ENCODE assay signal across 1 cellular context in the genomic region with DNA sequence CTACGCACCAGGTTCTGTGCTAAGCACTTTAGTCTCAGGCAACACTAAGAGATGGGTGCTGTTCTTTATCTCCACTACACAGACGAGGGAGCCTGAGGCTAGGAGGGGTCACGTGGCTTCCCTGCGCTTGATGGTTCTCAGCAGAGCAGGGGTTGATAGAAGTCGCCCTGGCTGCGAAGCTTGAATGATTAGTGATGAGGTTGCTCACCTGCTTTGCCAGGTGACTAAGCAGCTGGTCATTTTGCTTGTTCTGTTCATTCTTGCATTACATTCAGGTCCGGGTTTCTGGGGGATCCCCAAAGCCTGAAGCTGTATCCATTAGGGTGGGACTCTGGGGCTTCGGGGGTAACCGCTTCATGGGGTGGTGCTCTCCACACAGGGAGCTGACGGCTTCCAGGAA.
TF ChIP-seq lines count a peak whose summit lies in the region.

No MANE protein-coding gene starts in this region.

TF ChIP-seq in K562, 482 proteins besides CTCF, POLR2A, EP300 and RAD21 (continued from another document):
- TF ChIP-seq, protein P1, sequence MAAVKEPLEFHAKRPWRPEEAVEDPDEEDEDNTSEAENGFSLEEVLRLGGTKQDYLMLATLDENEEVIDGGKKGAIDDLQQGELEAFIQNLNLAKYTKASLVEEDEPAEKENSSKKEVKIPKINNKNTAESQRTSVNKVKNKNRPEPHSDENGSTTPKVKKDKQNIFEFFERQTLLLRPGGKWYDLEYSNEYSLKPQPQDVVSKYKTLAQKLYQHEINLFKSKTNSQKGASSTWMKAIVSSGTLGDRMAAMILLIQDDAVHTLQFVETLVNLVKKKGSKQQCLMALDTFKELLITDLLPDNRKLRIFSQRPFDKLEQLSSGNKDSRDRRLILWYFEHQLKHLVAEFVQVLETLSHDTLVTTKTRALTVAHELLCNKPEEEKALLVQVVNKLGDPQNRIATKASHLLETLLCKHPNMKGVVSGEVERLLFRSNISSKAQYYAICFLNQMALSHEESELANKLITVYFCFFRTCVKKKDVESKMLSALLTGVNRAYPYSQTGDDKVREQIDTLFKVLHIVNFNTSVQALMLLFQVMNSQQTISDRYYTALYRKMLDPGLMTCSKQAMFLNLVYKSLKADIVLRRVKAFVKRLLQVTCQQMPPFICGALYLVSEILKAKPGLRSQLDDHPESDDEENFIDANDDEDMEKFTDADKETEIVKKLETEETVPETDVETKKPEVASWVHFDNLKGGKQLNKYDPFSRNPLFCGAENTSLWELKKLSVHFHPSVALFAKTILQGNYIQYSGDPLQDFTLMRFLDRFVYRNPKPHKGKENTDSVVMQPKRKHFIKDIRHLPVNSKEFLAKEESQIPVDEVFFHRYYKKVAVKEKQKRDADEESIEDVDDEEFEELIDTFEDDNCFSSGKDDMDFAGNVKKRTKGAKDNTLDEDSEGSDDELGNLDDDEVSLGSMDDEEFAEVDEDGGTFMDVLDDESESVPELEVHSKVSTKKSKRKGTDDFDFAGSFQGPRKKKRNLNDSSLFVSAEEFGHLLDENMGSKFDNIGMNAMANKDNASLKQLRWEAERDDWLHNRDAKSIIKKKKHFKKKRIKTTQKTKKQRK (IDR thresholded peaks at IDR 0.05; ENCODE audit: borderline replicate concordance, low read depth, low read length): no peak
- TF ChIP-seq PTTG1 (tag; IDR thresholded peaks at IDR 0.05; ENCODE audit: low read depth) (no peak), RBM22 (IDR thresholded peaks at IDR 0.05; ENCODE audit: low read depth, low read length, poor library complexity, severe bottlenecking) (no peak), POU5F1 (IDR thresholded peaks at IDR 0.05; ENCODE audit: borderline replicate concordance, low read depth, low read length, partially characterized antibody) (no peak), POLR2AphosphoS5 (IDR thresholded peaks at IDR 0.05; ENCODE audit: control insufficient read depth, insufficient read depth, low read depth, low read length) (no peak), GTF2A2 (tag; IDR thresholded peaks at IDR 0.05) (no peak), FOSL1 (tag; conservative IDR thresholded peaks at IDR 0.05) (no peak)
- TF ChIP-seq, protein P2, sequence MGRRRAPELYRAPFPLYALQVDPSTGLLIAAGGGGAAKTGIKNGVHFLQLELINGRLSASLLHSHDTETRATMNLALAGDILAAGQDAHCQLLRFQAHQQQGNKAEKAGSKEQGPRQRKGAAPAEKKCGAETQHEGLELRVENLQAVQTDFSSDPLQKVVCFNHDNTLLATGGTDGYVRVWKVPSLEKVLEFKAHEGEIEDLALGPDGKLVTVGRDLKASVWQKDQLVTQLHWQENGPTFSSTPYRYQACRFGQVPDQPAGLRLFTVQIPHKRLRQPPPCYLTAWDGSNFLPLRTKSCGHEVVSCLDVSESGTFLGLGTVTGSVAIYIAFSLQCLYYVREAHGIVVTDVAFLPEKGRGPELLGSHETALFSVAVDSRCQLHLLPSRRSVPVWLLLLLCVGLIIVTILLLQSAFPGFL (CRISPR knock-in tag; IDR thresholded peaks at IDR 0.05): no peak
- TF ChIP-seq, protein P3, sequence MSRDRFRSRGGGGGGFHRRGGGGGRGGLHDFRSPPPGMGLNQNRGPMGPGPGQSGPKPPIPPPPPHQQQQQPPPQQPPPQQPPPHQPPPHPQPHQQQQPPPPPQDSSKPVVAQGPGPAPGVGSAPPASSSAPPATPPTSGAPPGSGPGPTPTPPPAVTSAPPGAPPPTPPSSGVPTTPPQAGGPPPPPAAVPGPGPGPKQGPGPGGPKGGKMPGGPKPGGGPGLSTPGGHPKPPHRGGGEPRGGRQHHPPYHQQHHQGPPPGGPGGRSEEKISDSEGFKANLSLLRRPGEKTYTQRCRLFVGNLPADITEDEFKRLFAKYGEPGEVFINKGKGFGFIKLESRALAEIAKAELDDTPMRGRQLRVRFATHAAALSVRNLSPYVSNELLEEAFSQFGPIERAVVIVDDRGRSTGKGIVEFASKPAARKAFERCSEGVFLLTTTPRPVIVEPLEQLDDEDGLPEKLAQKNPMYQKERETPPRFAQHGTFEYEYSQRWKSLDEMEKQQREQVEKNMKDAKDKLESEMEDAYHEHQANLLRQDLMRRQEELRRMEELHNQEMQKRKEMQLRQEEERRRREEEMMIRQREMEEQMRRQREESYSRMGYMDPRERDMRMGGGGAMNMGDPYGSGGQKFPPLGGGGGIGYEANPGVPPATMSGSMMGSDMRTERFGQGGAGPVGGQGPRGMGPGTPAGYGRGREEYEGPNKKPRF (IDR thresholded peaks at IDR 0.05; ENCODE audit: low read depth, low read length): no peak
- TF ChIP-seq, protein P4, sequence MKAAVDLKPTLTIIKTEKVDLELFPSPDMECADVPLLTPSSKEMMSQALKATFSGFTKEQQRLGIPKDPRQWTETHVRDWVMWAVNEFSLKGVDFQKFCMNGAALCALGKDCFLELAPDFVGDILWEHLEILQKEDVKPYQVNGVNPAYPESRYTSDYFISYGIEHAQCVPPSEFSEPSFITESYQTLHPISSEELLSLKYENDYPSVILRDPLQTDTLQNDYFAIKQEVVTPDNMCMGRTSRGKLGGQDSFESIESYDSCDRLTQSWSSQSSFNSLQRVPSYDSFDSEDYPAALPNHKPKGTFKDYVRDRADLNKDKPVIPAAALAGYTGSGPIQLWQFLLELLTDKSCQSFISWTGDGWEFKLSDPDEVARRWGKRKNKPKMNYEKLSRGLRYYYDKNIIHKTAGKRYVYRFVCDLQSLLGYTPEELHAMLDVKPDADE (conservative IDR thresholded peaks at IDR 0.05; ENCODE audit: control insufficient read depth, low read depth, low read length): no peak
